8 cellular contexts compared by ENCODE assay signal in genomic region chr20:41365785-41366545, GRCh38. TPM values are rescaled to one million over a fixed set of nuclear protein-coding genes. Genes with fewer than 3 reads are reported as not detected.
DNase-seq lines count a peak whose midpoint lies in the region; ATAC-seq and TF ChIP-seq lines count a peak whose summit lies in the region.

No MANE protein-coding gene starts in this region.

- H3K4me3 Mint-ChIP-seq in MCF 10A (ENCODE audit: unreplicated experiment) (no peak overlapping the region), nephron progenitor cell (peak overlapping the region; percentile 73)

- H3K27me3 ChIP-seq in breast epithelium = peaks cover 3 to 22% of the 10 kb centered on the region in 2 donors
- H3K27me3 ChIP-seq in aorta (ENCODE audit: control insufficient read depth in 1 of 2, insufficient read depth in 2 of 2, low read length in 1 of 2) = no peaks in the 10 kb centered on the region
- H3K27me3 ChIP-seq in Karpas-422 (ENCODE audit: low read length) = no peaks in the 10 kb centered on the region

- no peak overlapping the region for H3K4me2 ChIP-seq in Karpas-422 (ENCODE audit: low read depth, low read length, poor library complexity, severe bottlenecking)

- H3K36me3 Mint-ChIP-seq in MCF 10A (ENCODE audit: insufficient read depth, unreplicated experiment) = peaks cover 6% of the 10 kb centered on the region
- no peaks in the 10 kb centered on the region for H3K36me3 Mint-ChIP-seq in nephron progenitor cell (ENCODE audit: low read depth)

- H4K20me1 ChIP-seq in Karpas-422 (ENCODE audit: insufficient read depth, low read depth, low read length) = no peaks in the 10 kb centered on the region

- no peak for TF ChIP-seq POLR2A in breast epithelium (IDR thresholded peaks at IDR 0.05)

- no peak overlapping the region for H2AFZ ChIP-seq in Karpas-422 (ENCODE audit: low read length)

- no TSS peak for BruUV-seq in MCF 10A (replicated peaks; lab: Mats Ljungman, UMichigan)

- H3K9me3 ChIP-seq in breast epithelium = peaks cover 0 to 3% of the 10 kb centered on the region in 2 donors
- H3K9me3 ChIP-seq in aorta (ENCODE audit: control insufficient read depth, low read length) = no peaks in the 10 kb centered on the region
- H3K9me3 ChIP-seq in Karpas-422 (ENCODE audit: low read length) = no peaks in the 10 kb centered on the region

- H3K4me1 ChIP-seq in breast epithelium (no peaks in the 10 kb centered on the region), aorta (ENCODE audit: control insufficient read depth in 1 of 2, insufficient read depth in 2 of 2, low read length in 2 of 2) (no peaks in the 10 kb centered on the region), Karpas-422 (ENCODE audit: low read length) (no peaks in the 10 kb centered on the region)

- ATAC-seq in aorta (ENCODE audit: low FRiP score) = no peak

- TF ChIP-seq CTCF in breast epithelium (IDR thresholded peaks at IDR 0.05) = no peak
- TF ChIP-seq CTCF in MCF 10A (IDR thresholded peaks at IDR 0.05; ENCODE audit: unreplicated experiment) = no peak
- no peak for TF ChIP-seq CTCF in coronary artery (IDR thresholded peaks at IDR 0.05)
- TF ChIP-seq CTCF in nephron progenitor cell (IDR thresholded peaks at IDR 0.05) = no peak

- H3K36me3 ChIP-seq in breast epithelium = no peaks in the 10 kb centered on the region
- no peaks in the 10 kb centered on the region for H3K36me3 ChIP-seq in aorta (ENCODE audit: control insufficient read depth in 1 of 2, insufficient read depth in 2 of 2, low read length in 1 of 2)
- H3K36me3 ChIP-seq in Karpas-422 (ENCODE audit: insufficient read depth, low read length) = no peaks in the 10 kb centered on the region

- no peak overlapping the region for H3K27ac Mint-ChIP-seq in MCF 10A (ENCODE audit: low read depth, unreplicated experiment)
- no peak overlapping the region for H3K27ac Mint-ChIP-seq in nephron progenitor cell

- DNase-seq in breast epithelium (ENCODE audit: low spot score in 2 of 2) (no peak), MCF 10A (ENCODE audit: unreplicated experiment) (no peak), coronary artery (ENCODE audit: low spot score) (no peak), nephron progenitor cell (peak; percentile 38), aorta (peak in 1 of 2 donors; percentile 38), NCI-H187 (lab: John Stamatoyannopoulos, UW) (no peak), T-helper 2 cell (no peak), Karpas-422 (no peak)

- WGBS in aorta, 2 donors = 1% methylated on average over 52 to 76 of the region's 76 CpGs

- no peaks in the 10 kb centered on the region for H3K79me2 ChIP-seq in Karpas-422 (ENCODE audit: low read length)

- intact Hi-C loops in breast epithelium (cut with DNase I; ENCODE audit: low total_unique reads) = no loop called here
- intact Hi-C loops in MCF 10A (cut with micrococcal nuclease) = no loop called here
- intact Hi-C loops in aorta (cut with DNase I) = no loop called here

- H3K4me3 ChIP-seq in breast epithelium (peak overlapping the region; percentile 21 to 74 (median 53)), coronary artery (peak overlapping the region; percentile 66), aorta (ENCODE audit: low read length in 2 of 2) (peak overlapping the region; percentile 22 to 33), Karpas-422 (ENCODE audit: low read length) (no peak overlapping the region)

- CTCF ChIA-PET in MCF 10A (lab: Yijun Ruan, JAX) = interaction anchor here (1.1 kb wide), 1 partner anchor 194 kb away, joined by 3 read pairs; no protein-coding TSS in a partner anchor

- no peak overlapping the region for H3K9ac ChIP-seq in Karpas-422 (ENCODE audit: low read length)

- POLR2A ChIA-PET in MCF 10A (lab: Yijun Ruan, JAX) = no interaction called here

- H3K9me3 Mint-ChIP-seq in MCF 10A (ENCODE audit: unreplicated experiment) (no peaks in the 10 kb centered on the region), nephron progenitor cell (peaks cover under 1% of the 10 kb centered on the region)

- no peak overlapping the region for H3K27ac ChIP-seq in breast epithelium
- H3K27ac ChIP-seq in coronary artery = no peak overlapping the region
- H3K27ac ChIP-seq in aorta (ENCODE audit: low read depth in 1 of 2, low read length in 2 of 2) = no peak overlapping the region
- no peak overlapping the region for H3K27ac ChIP-seq in Karpas-422 (ENCODE audit: low read length)

- peaks cover 37% of the 10 kb centered on the region for H3K27me3 Mint-ChIP-seq in MCF 10A (ENCODE audit: insufficient read depth, unreplicated experiment)
- peaks cover 56% of the 10 kb centered on the region for H3K27me3 Mint-ChIP-seq in nephron progenitor cell (ENCODE audit: low read depth, poor library complexity)

- H3K9me2 ChIP-seq in Karpas-422 (replicated peaks; ENCODE audit: insufficient read depth, low read length) = no peaks in the 10 kb centered on the region

- no peaks in the 10 kb centered on the region for H3K4me1 Mint-ChIP-seq in MCF 10A (ENCODE audit: insufficient read depth, unreplicated experiment)
- peaks cover 20% of the 10 kb centered on the region for H3K4me1 Mint-ChIP-seq in nephron progenitor cell

RNA-seq across cellular contexts. Expression of gene EMILIN3, which starts 0.7 kb away (rescaled TPM):
- 1 to 10 TPM in 2 of 3 donors, under 1 TPM in 1; 0.32 to 7.5 (median 1.3) TPM for total RNA-seq in breast epithelium
- not detected in 2 replicates for total RNA-seq in MCF 10A (2022)
- total RNA-seq in aorta = under 1 TPM; 0.39 to 0.72 TPM
- under 1 TPM in 1 of 2 donors, not detected in 1; 0.38 TPM for polyA plus RNA-seq in aorta
- total RNA-seq in Karpas-422 (2014; rRNA removed; shearing (Covaris generic); ENCODE audit: low replicate concordance) = not detected in 2 replicates

RNA-seq across cellular contexts. Expression of gene LPIN3, which starts 25.3 kb away (rescaled TPM):
- 10 to 100 TPM; 20.8 to 43.2 (median 39.0) TPM for total RNA-seq in breast epithelium
- 16.5 and 18.9 TPM in 2 replicates for total RNA-seq in MCF 10A (2022)
- 10 to 100 TPM; 21.4 to 22.6 TPM for total RNA-seq in aorta
- 10 to 100 TPM; 17.3 to 37.0 TPM for polyA plus RNA-seq in aorta
- not detected in 2 replicates for total RNA-seq in Karpas-422 (2014; rRNA removed; shearing (Covaris generic); ENCODE audit: low replicate concordance)

RNA-seq across cellular contexts. Expression of gene ZHX3, which starts 48.4 kb away (rescaled TPM):
- total RNA-seq in breast epithelium (10 to 100 TPM; 34.4 to 35.7 (median 34.6) TPM), MCF 10A (2022) (23.8 and 34.1 TPM in 2 replicates), aorta (10 to 100 TPM; 50.7 to 98.6 TPM)
- polyA plus RNA-seq in aorta = 10 to 100 TPM; 11.0 to 26.9 TPM
- total RNA-seq in Karpas-422 (2014; rRNA removed; shearing (Covaris generic); ENCODE audit: low replicate concordance) = 4.9 and 5.9 TPM in 2 replicates

Comparison
In these comparisons a context has a peak if more than half of its experiments do, and no peak if none do; other contexts are left out.
1. RNA of gene LPIN3, which starts 25.3 kb away (total RNA-seq): 20.8 to 43.2 TPM in breast epithelium, 21.4 to 22.6 TPM in aorta and 16.5 to 18.9 TPM in MCF 10A; not detected in Karpas-422; every median in the first group is over 10 times any median in the second.